ENCODE assay signal across 18 cellular contexts in the genomic region with DNA sequence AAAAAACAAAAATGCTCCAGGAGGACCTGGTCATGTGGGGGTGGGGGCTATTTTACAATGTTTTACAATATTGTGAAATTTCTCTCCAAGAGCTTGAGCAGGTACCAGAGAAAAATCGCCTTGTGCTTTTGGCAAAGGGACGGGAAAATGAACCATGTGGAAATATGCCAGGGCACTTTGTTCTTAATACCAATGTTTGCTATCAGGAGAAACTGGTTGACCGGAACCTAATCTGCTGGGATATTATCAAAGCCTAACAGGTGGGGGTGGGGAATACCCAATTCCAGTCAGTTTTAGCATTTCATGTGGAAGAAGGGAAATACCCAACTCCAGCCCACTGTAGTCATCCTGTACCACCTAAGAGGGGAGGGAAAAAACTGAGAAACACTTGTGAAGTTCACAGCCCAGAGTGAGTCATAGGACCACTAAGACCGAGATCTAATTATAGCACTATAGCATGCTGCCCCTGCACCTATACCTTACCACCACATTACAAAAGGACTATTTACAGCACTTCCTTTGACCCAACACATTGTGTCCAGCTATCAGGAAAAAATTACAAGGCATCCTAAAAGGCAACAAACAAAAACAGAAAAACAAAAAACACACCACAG.
DNase-seq lines count a peak whose midpoint lies in the region; ATAC-seq and TF ChIP-seq lines count a peak whose summit lies in the region.
"Had no signal": no experiment of that assay in that cellular context is flagged by ENCODE, and none has a peak within 500 bp of the region (broad histone marks: within the 10 kb centered on the region; RNA-seq: fewer than 3 reads in every experiment).

No MANE protein-coding gene starts in this region.

- no peaks in the 10 kb centered on the region for H3K79me2 ChIP-seq in GM23338 (replicated peaks; ENCODE audit: insufficient read depth)

- no peak for TF ChIP-seq CTCF in GM23338 (conservative IDR thresholded peaks at IDR 0.05; ENCODE audit: low read depth in 2 of 2)
- TF ChIP-seq CTCF in gastrocnemius medialis (IDR thresholded peaks at IDR 0.05 in 4 of 5, conservative IDR thresholded peaks at IDR 0.05 in 1 of 5) = no peak

- no peaks in the 10 kb centered on the region for H3K27me3 ChIP-seq in GM23338 (ENCODE audit: insufficient read depth)
- H3K27me3 ChIP-seq in gastrocnemius medialis = no peaks in the 10 kb centered on the region
- H3K27me3 ChIP-seq: testis had no signal

- H3K4me3 ChIP-seq in GM23338 (no peak overlapping the region), gastrocnemius medialis (no peak overlapping the region)
- H3K4me3 ChIP-seq: testis had no signal

- ATAC-seq in GM18520 (IDR thresholded peaks at IDR 0.05; ENCODE audit: unreplicated experiment) (peak; percentile 78), HG03432 (IDR thresholded peaks at IDR 0.05; ENCODE audit: unreplicated experiment) (peak; percentile 81), GM23338 (no peak), gastrocnemius medialis (no peak), HG02763 (IDR thresholded peaks at IDR 0.05; ENCODE audit: unreplicated experiment) (no peak)
- ATAC-seq: right cardiac atrium had no signal

- H3K36me3 ChIP-seq in GM23338 (ENCODE audit: insufficient read depth) (no peaks in the 10 kb centered on the region), gastrocnemius medialis (no peaks in the 10 kb centered on the region)

- H3K27ac ChIP-seq in GM23338 (ENCODE audit: low read depth) (no peak overlapping the region), gastrocnemius medialis (no peak overlapping the region)
- H3K27ac ChIP-seq: testis had no signal

- H2AFZ ChIP-seq in GM23338 = no peak overlapping the region

- H3K9me2 ChIP-seq in GM23338 (ENCODE audit: insufficient read depth) = no peaks in the 10 kb centered on the region

- no peak for TF ChIP-seq POLR2A in gastrocnemius medialis (IDR thresholded peaks at IDR 0.05)

- in situ Hi-C loops in gastrocnemius medialis (cut with MboI; ENCODE audit: low sequenced_read_pairs in 4 of 4) = no loop called here

- intact Hi-C loops in gastrocnemius medialis (cut with DNase I; ENCODE audit: low total_unique reads) = loop anchor here (10.0 kb wide), 1 partner anchor 49 kb away; no protein-coding TSS in a partner anchor

- H3K4me3 Mint-ChIP-seq in GM23338 = no peak overlapping the region
- H3K4me3 Mint-ChIP-seq: activated CD4-positive, alpha-beta memory T cell treated with anti-CD3 and anti-CD28 coated beads for 36 hours; endodermal cell had no signal

- H3K4me1 Mint-ChIP-seq in GM23338 = peaks cover 14% of the 10 kb centered on the region

- no peaks in the 10 kb centered on the region for H4K20me1 ChIP-seq in GM23338 (replicated peaks; ENCODE audit: insufficient read depth)

- H3K36me3 Mint-ChIP-seq in GM23338 (ENCODE audit: low read depth) = no peaks in the 10 kb centered on the region; the same call in 2 of the 3 replicates

- peaks cover 5% of the 10 kb centered on the region; the same call in 2 of the 3 replicates for H3K9me3 Mint-ChIP-seq in GM23338
- H3K9me3 Mint-ChIP-seq: activated T-helper 2 cell treated with anti-CD3 and anti-CD28 coated beads, Interferon-gamma antibody, Interleukin-2, Interleukin-4, amounts not matched to agents 10 μg/mL and 5 μg/mL and 100 μg/mL, durations not matched to agents 14 hours and 24 hours and 36 hours had no signal

- H3K4me1 ChIP-seq in GM23338 (ENCODE audit: insufficient read depth) (peaks cover 10% of the 10 kb centered on the region), gastrocnemius medialis (peaks cover 5 to 11% of the 10 kb centered on the region in 2 donors)
- H3K4me1 ChIP-seq: testis had no signal

- H3K4me2 ChIP-seq in GM23338 = no peak overlapping the region

- DNase-seq in Daoy (ENCODE audit: low read depth) (peak; percentile 28), iris pigment epithelial cell (ENCODE audit: low read depth) (peak; percentile 17), GM23338 (ENCODE audit: low spot score) (no peak), gastrocnemius medialis (no peak)
- DNase-seq: activated CD4-positive, alpha-beta memory T cell treated with anti-CD3 and anti-CD28 coated beads for 36 hours; AML-193; aorta; Calu3; endodermal cell; NCI-H69; nucleus accumbens; right cardiac atrium; stimulated activated CD4-positive, alpha-beta T cell treated with anti-CD3 and anti-CD28 coated beads, Interleukin-1b, Interleukin-23, amount 100 ng/mL, for 48 hours; testis had no signal

- H3K27me3 Mint-ChIP-seq in GM23338 (ENCODE audit: insufficient read depth, low read depth, poor library complexity) = peaks cover 6% of the 10 kb centered on the region

- no peaks in the 10 kb centered on the region for H3F3A ChIP-seq in GM23338 (replicated peaks; ENCODE audit: low read depth)

- no peaks in the 10 kb centered on the region for H3K9me3 ChIP-seq in gastrocnemius medialis
- H3K9me3 ChIP-seq: testis had no signal

- H3K27ac Mint-ChIP-seq in GM23338 = no peak overlapping the region
- H3K27ac Mint-ChIP-seq: activated CD4-positive, alpha-beta memory T cell treated with anti-CD3 and anti-CD28 coated beads for 36 hours; activated T-helper 2 cell treated with anti-CD3 and anti-CD28 coated beads, Interferon-gamma antibody, Interleukin-2, Interleukin-4, amounts not matched to agents 10 μg/mL and 5 μg/mL and 100 μg/mL, durations not matched to agents 14 hours and 24 hours and 36 hours; endodermal cell had no signal

TF ChIP-seq in GM23338, 12 proteins besides CTCF, POLR2A, EP300 and RAD21:
- TF ChIP-seq ZNF331 (CRISPR knock-in tag; IDR thresholded peaks at IDR 0.05; ENCODE audit: low read depth) = no peak
- no peak for TF ChIP-seq EZH2 (IDR thresholded peaks at IDR 0.05; ENCODE audit: low read depth, unreplicated experiment)
- TF ChIP-seq, protein P1, sequence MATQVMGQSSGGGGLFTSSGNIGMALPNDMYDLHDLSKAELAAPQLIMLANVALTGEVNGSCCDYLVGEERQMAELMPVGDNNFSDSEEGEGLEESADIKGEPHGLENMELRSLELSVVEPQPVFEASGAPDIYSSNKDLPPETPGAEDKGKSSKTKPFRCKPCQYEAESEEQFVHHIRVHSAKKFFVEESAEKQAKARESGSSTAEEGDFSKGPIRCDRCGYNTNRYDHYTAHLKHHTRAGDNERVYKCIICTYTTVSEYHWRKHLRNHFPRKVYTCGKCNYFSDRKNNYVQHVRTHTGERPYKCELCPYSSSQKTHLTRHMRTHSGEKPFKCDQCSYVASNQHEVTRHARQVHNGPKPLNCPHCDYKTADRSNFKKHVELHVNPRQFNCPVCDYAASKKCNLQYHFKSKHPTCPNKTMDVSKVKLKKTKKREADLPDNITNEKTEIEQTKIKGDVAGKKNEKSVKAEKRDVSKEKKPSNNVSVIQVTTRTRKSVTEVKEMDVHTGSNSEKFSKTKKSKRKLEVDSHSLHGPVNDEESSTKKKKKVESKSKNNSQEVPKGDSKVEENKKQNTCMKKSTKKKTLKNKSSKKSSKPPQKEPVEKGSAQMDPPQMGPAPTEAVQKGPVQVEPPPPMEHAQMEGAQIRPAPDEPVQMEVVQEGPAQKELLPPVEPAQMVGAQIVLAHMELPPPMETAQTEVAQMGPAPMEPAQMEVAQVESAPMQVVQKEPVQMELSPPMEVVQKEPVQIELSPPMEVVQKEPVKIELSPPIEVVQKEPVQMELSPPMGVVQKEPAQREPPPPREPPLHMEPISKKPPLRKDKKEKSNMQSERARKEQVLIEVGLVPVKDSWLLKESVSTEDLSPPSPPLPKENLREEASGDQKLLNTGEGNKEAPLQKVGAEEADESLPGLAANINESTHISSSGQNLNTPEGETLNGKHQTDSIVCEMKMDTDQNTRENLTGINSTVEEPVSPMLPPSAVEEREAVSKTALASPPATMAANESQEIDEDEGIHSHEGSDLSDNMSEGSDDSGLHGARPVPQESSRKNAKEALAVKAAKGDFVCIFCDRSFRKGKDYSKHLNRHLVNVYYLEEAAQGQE (IDR thresholded peaks at IDR 0.05; ENCODE audit: unreplicated experiment) = no peak
- TF ChIP-seq STAT1 (IDR thresholded peaks at IDR 0.05; ENCODE audit: unreplicated experiment) = no peak
- no peak for TF ChIP-seq JUNB (IDR thresholded peaks at IDR 0.05; ENCODE audit: unreplicated experiment)

Comparison
In these comparisons a context has a peak if more than half of its experiments do, and no peak if none do; other contexts are left out.
1. DNase-seq: peak in Daoy (single experiment) and iris pigment epithelial cell (single experiment); none in GM23338 (single experiment) and gastrocnemius medialis (0 of 2).
2. ATAC-seq: peak in GM18520 (single experiment) and HG03432 (single experiment); none in GM23338 (single experiment), gastrocnemius medialis (0 of 2) and HG02763 (single experiment).